ENCODE assay signal across 13 cellular contexts in genomic region chr13:45244736-45245135, GRCh38. TPM values are rescaled to one million over a fixed set of nuclear protein-coding genes. Genes with fewer than 3 reads are reported as not detected.
"Had no signal": no experiment of that assay in that cellular context is flagged by ENCODE, and none has a peak within 500 bp of the region (broad histone marks: within the 10 kb centered on the region; RNA-seq: fewer than 3 reads in every experiment).

No MANE protein-coding gene starts in this region.

RNA-seq across cellular contexts. Expression of gene KCTD4, which starts 43.9 kb away (rescaled TPM):
- total RNA-seq: natural killer cell treated with Interleukin-12 subunit alpha and Interleukin-12 subunit beta and Interleukin-15 and Interleukin-18, amount 100 ng/mL, for 72 hours; neural crest cell; omental fat pad; osteocyte; prostate gland; pulmonary artery endothelial cell; skeletal muscle tissue; stomach; subcutaneous adipose tissue; thoracic aorta; upper lobe of left lung; ureter; vagina had no signal
